8 cellular contexts compared by ENCODE assay signal in genomic region chr15:97909291-97909891, GRCh38. TPM values are rescaled to one million over a fixed set of nuclear protein-coding genes. Genes with fewer than 3 reads are reported as not detected.
DNase-seq lines count a peak whose midpoint lies in the region; ATAC-seq and TF ChIP-seq lines count a peak whose summit lies in the region.

No MANE protein-coding gene starts in this region.

- no peaks in the 10 kb centered on the region for H3K79me2 ChIP-seq in OCI-LY3 (ENCODE audit: low read length)

- TF ChIP-seq POLR2A in uterus (IDR thresholded peaks at IDR 0.05): no peak

- no peak overlapping the region for H3K4me3 Mint-ChIP-seq in activated T-cell treated with anti-CD3 and anti-CD28 coated beads, Interleukin-2, amount 50 U/mL, for 72 hours

- H3K27ac Mint-ChIP-seq in activated T-cell treated with anti-CD3 and anti-CD28 coated beads, Interleukin-2, amount 50 U/mL, for 72 hours: no peak overlapping the region

- H3K27me3 ChIP-seq in OCI-LY3 (ENCODE audit: low read depth, low read length): no peaks in the 10 kb centered on the region
- H3K27me3 ChIP-seq in foreskin keratinocyte: no peaks in the 10 kb centered on the region
- peaks cover 0 to 13% of the 10 kb centered on the region in 2 donors for H3K27me3 ChIP-seq in uterus

- no peaks in the 10 kb centered on the region for H3K4me1 Mint-ChIP-seq in activated T-cell treated with anti-CD3 and anti-CD28 coated beads, Interleukin-2, amount 50 U/mL, for 72 hours (ENCODE audit: low read depth)

- TF ChIP-seq CTCF in OCI-LY3 (IDR thresholded peaks at IDR 0.05; ENCODE audit: low read depth, low read length) (peak; percentile 91), foreskin keratinocyte (conservative IDR thresholded peaks at IDR 0.05) (peak; percentile 91), omental fat pad (IDR thresholded peaks at IDR 0.05) (peak in 2 of 3 donors; percentile 18 to 52), uterus (IDR thresholded peaks at IDR 0.05) (peak; percentile 59 to 80 (median 74))

- H2AFZ ChIP-seq in OCI-LY3 (ENCODE audit: low read depth, low read length): no peak overlapping the region

- H4K20me1 ChIP-seq in OCI-LY3 (ENCODE audit: insufficient read depth, low read length): no peaks in the 10 kb centered on the region

- H3K4me1 ChIP-seq in OCI-LY3 (ENCODE audit: low read length) (no peaks in the 10 kb centered on the region), foreskin keratinocyte (no peaks in the 10 kb centered on the region), uterus (no peaks in the 10 kb centered on the region)

- H3K9me3 Mint-ChIP-seq in activated T-cell treated with anti-CD3 and anti-CD28 coated beads, Interleukin-2, amount 50 U/mL, for 72 hours: no peaks in the 10 kb centered on the region

- ATAC-seq in GM19351 (IDR thresholded peaks at IDR 0.05; ENCODE audit: unreplicated experiment) (peak; percentile 98), HG03442 (IDR thresholded peaks at IDR 0.05; ENCODE audit: unreplicated experiment) (peak; percentile 99), foreskin keratinocyte (peak; percentile 97), omental fat pad (ENCODE audit: low FRiP score) (peak; percentile 90)
- ATAC-seq in activated T-cell treated with anti-CD3 and anti-CD28 coated beads, Interleukin-2, amount 50 U/mL, for 72 hours (replicated peaks in 1 of 2): peak; percentile 62 to 67

- H3K4me3 ChIP-seq in OCI-LY3 (ENCODE audit: low read length) (no peak overlapping the region), uterus (no peak overlapping the region)

- H3K36me3 ChIP-seq in OCI-LY3 (replicated peaks; ENCODE audit: low read depth, low read length) (no peaks in the 10 kb centered on the region), uterus (no peaks in the 10 kb centered on the region)

- intact Hi-C loops in uterus (cut with DNase I; ENCODE audit: low total_unique reads): loop anchor here (5.0 to 10.0 kb wide), 2 partner anchors 173 to 275 kb away; no protein-coding TSS in a partner anchor

- no peaks in the 10 kb centered on the region for H3K36me3 Mint-ChIP-seq in activated T-cell treated with anti-CD3 and anti-CD28 coated beads, Interleukin-2, amount 50 U/mL, for 72 hours (ENCODE audit: insufficient read depth in 2 of 2)

- H3K27me3 Mint-ChIP-seq in activated T-cell treated with anti-CD3 and anti-CD28 coated beads, Interleukin-2, amount 50 U/mL, for 72 hours (ENCODE audit: low read depth): peaks cover 19% of the 10 kb centered on the region

- H3K9ac ChIP-seq in OCI-LY3 (ENCODE audit: low read length): no peak overlapping the region

- peak; percentile 44 for DNase-seq in Caki2 (ENCODE audit: low read depth)
- DNase-seq in activated T-cell treated with anti-CD3 and anti-CD28 coated beads, Interleukin-2, amount 50 U/mL, for 72 hours: peak; percentile 39 to 56
- DNase-seq in foreskin keratinocyte: peak in 1 of 2 donors; percentile 49
- no peak for DNase-seq in omental fat pad (ENCODE audit: low spot score)
- peak; percentile 39 to 46 for DNase-seq in uterus

- no peak overlapping the region for H3K4me2 ChIP-seq in OCI-LY3 (ENCODE audit: low read length)

- H3K27ac ChIP-seq in OCI-LY3 (ENCODE audit: low read length) (no peak overlapping the region), foreskin keratinocyte (no peak overlapping the region), uterus (no peak overlapping the region)

- in situ Hi-C loops in Caki2 (cut with HindIII; ENCODE audit: low pct_unique_long_range_greater_than_20kb, low sequenced_read_pairs): no loop called here

- no peaks in the 10 kb centered on the region for H3K9me3 ChIP-seq in OCI-LY3 (ENCODE audit: insufficient read depth, low read length)
- no peaks in the 10 kb centered on the region for H3K9me3 ChIP-seq in uterus

RNA-seq across cellular contexts. Expression of gene ARRDC4, which starts 51.1 kb away (rescaled TPM):
- total RNA-seq in Caki2 (2014; rRNA removed; shearing (Covaris generic); ENCODE audit: low replicate concordance): 6.3 and 13.4 TPM in 2 replicates
- 1 to 10 TPM; 1.5 to 1.8 TPM for total RNA-seq in activated T-cell treated with anti-CD3 and anti-CD28 coated beads, Interleukin-2, amount 50 U/mL, for 72 hours
- total RNA-seq in foreskin keratinocyte (9.0 and 14.0 TPM in 2 replicates), omental fat pad (10 to 100 TPM; 20.9 to 50.6 (median 33.5) TPM), uterus (10 to 100 TPM; 10.2 to 45.1 (median 25.0) TPM)
- polyA plus RNA-seq in foreskin keratinocyte: 3.8 and 4.9 TPM in 2 replicates

Comparison
In these comparisons a context has a peak if more than half of its experiments do, and no peak if none do; other contexts are left out.
1. CTCF ChIP-seq: peak in every context shown above with its lines; median percentile 91 in OCI-LY3; 91 in foreskin keratinocyte; 74 in uterus; 35 in omental fat pad.